ENCODE assay signal across 18 cellular contexts in genomic region chr10:739403-739802, GRCh38. TPM values are rescaled to one million over a fixed set of nuclear protein-coding genes. Genes with fewer than 3 reads are reported as not detected.
A peak's percentile ranks its signal among the peaks of the same experiment; 100 is the strongest.
DNase-seq lines count a peak whose midpoint lies in the region; ATAC-seq, FAIRE-seq and TF ChIP-seq lines count a peak whose summit lies in the region.
"Had no signal": no experiment of that assay in that cellular context is flagged by ENCODE, and none has a peak within 500 bp of the region (broad histone marks: within the 10 kb centered on the region; RNA-seq: fewer than 3 reads in every experiment).

No MANE protein-coding gene starts in this region.

- H2BK15ac ChIP-seq in H9 (ENCODE audit: low read depth, low read length) (no peak overlapping the region), mesendoderm (replicated peaks; ENCODE audit: low read depth) (no peak overlapping the region)

- peaks cover 0 to 14% of the 10 kb centered on the region in 2 experiments; a peak in 2 of 4 replicates for H3K4me1 Mint-ChIP-seq in H9
- H3K4me1 Mint-ChIP-seq: B cell had no signal

- H2AK5ac ChIP-seq in H9 (ENCODE audit: insufficient read length, low read length) (no peak overlapping the region), mesendoderm (ENCODE audit: low read length) (no peak overlapping the region)

- no peaks in the 10 kb centered on the region for H3K79me1 ChIP-seq in H9 (ENCODE audit: insufficient read depth, low read depth, low read length, poor library complexity, severe bottlenecking)
- no peaks in the 10 kb centered on the region for H3K79me1 ChIP-seq in mesendoderm (ENCODE audit: low read length)

- no TSS peak for BruUV-seq in GM12878 (replicated peaks; lab: Mats Ljungman, UMichigan)

- H3K4me1 ChIP-seq in H9 (ENCODE audit: insufficient read depth, low read length) (no peaks in the 10 kb centered on the region; the same call in 1 of the 2 replicates), GM12878 (ENCODE audit: control insufficient read depth, insufficient read depth, low read length) (no peaks in the 10 kb centered on the region), mesendoderm (ENCODE audit: control insufficient read depth, low read depth, low read length) (no peaks in the 10 kb centered on the region)
- H3K4me1 ChIP-seq: BLaER1 treated with 17β-estradiol and CSF1 and Interleukin-3, amounts not matched to agents 10 nM and 100 nM had no signal

- H3K27me3 ChIP-seq in H9 (ENCODE audit: insufficient read depth, low read length) (no peaks in the 10 kb centered on the region), GM12878 (replicated peaks in 1 of 2; ENCODE audit: control insufficient read depth in 2 of 2, insufficient read depth in 2 of 2, low read length in 1 of 2) (no peaks in the 10 kb centered on the region), mesendoderm (ENCODE audit: insufficient read depth, low read length, poor library complexity) (no peaks in the 10 kb centered on the region)

- no peaks in the 10 kb centered on the region for H3K23me2 ChIP-seq in H9 (ENCODE audit: insufficient read length, low read depth, low read length, poor library complexity, severe bottlenecking)

- H3K36me3 Mint-ChIP-seq in H9 (ENCODE audit: insufficient read depth in 1 of 3, low read depth in 3 of 3), result peaks cover 2 to 9% (median 5%) of the 10 kb centered on the region in 3 experiments; a peak in 5 of 7 replicates
- H3K36me3 Mint-ChIP-seq: CD8-positive, alpha-beta T cell had no signal

- ATAC-seq in GM12878 (no peak), HG03025 (IDR thresholded peaks at IDR 0.05; ENCODE audit: low FRiP score, unreplicated experiment) (no peak), GM18909 (IDR thresholded peaks at IDR 0.05; ENCODE audit: poor library complexity, unreplicated experiment) (no peak)
- ATAC-seq: CD8-positive, alpha-beta T cell; HCT116; K562 had no signal

- H2BK5ac ChIP-seq in H9 (ENCODE audit: insufficient read length, low read length) (no peak overlapping the region), mesendoderm (ENCODE audit: low read length) (no peak overlapping the region)

- no peak overlapping the region for H4K91ac ChIP-seq in H9 (ENCODE audit: insufficient read length, low read depth, low read length)

- SMC1A ChIA-PET in GM12878 (lab: Charles Lee; ENCODE audit: uncharacterized antibody, unreplicated experiment), result no interaction called here

- intact Hi-C loops in GM12878 (cut with micrococcal nuclease; ENCODE audit: unreplicated experiment), result no loop called here

- H3K27ac ChIP-seq in H9 (ENCODE audit: insufficient read length, low read depth, low read length), result no peak overlapping the region
- H3K27ac ChIP-seq in GM12878 (ENCODE audit: control insufficient read depth, insufficient read depth), result no peak overlapping the region
- no peak overlapping the region for H3K27ac ChIP-seq in mesendoderm (ENCODE audit: low read depth, low read length)
- H3K27ac ChIP-seq: BLaER1 treated with 17β-estradiol and CSF1 and Interleukin-3, amounts not matched to agents 10 nM and 100 nM; GM23248 had no signal

- peaks cover 4% of the 10 kb centered on the region for H3K9me3 ChIP-seq in H9 (ENCODE audit: control insufficient read depth, low read depth, low read length)
- no peaks in the 10 kb centered on the region; the same call in 2 of the 3 replicates for H3K9me3 ChIP-seq in GM12878 (replicated peaks; ENCODE audit: control insufficient read depth, insufficient read depth, low read length)

- H3K56ac ChIP-seq in H9 (ENCODE audit: insufficient read length, low read depth, low read length) (no peak overlapping the region), mesendoderm (ENCODE audit: low read length) (no peak overlapping the region)

- no peak for TF ChIP-seq RAD21 in GM12878 (IDR thresholded peaks at IDR 0.05; ENCODE audit: insufficient read depth, low read depth, low read length)

- no CpG with 5 or more reads among the region's 3 CpGs for WGBS in H9 (ENCODE audit: extremely low coverage, insufficient read length, low lambda C conversion rate)
- 9% methylated on average over 3 of the region's 3 CpGs for WGBS in GM12878 (ENCODE audit: insufficient coverage, insufficient replicate concordance, low lambda C conversion rate, missing lambda C conversion rate)
- no CpG with 5 or more reads among the region's 3 CpGs for WGBS in mesendoderm (ENCODE audit: extremely low coverage, insufficient coverage, low lambda C conversion rate)

- no peak overlapping the region for H3K27ac Mint-ChIP-seq in H9
- H3K27ac Mint-ChIP-seq: B cell; CD8-positive, alpha-beta T cell had no signal

- H4K5ac ChIP-seq in H9 (ENCODE audit: insufficient read length, low read depth, low read length) (no peak overlapping the region), mesendoderm (ENCODE audit: low read length) (no peak overlapping the region)

- TF ChIP-seq POLR2A in GM12878 (IDR thresholded peaks at IDR 0.05; ENCODE audit: low read depth, low read length), result no peak

- peak overlapping the region; percentile 36 for H3K23ac ChIP-seq in H9 (ENCODE audit: insufficient read length, low read depth, low read length)
- H3K23ac ChIP-seq in mesendoderm (ENCODE audit: low read length), result no peak overlapping the region

- H3K4ac ChIP-seq in H9 (ENCODE audit: low read depth, low read length) (no peak overlapping the region), mesendoderm (ENCODE audit: low read depth, low read length) (no peak overlapping the region)

- CTCF ChIA-PET in GM12878 (lab: Yijun Ruan, JAX), result no interaction called here

- H2AFZ ChIP-seq in H9 (ENCODE audit: low read length) (no peak overlapping the region), GM12878 (ENCODE audit: control insufficient read depth, low read depth, low read length) (no peak overlapping the region)
- H2AFZ ChIP-seq: GM23248 had no signal

- no peak overlapping the region for H3K9ac ChIP-seq in H9 (ENCODE audit: extremely low read depth, insufficient read length, low read length)
- H3K9ac ChIP-seq in GM12878 (ENCODE audit: control insufficient read depth, insufficient read depth, low read length), result no peak overlapping the region
- no peak overlapping the region for H3K9ac ChIP-seq in mesendoderm (ENCODE audit: low read length)
- H3K9ac ChIP-seq: BLaER1 treated with 17β-estradiol and CSF1 and Interleukin-3, amounts not matched to agents 10 nM and 100 nM; GM23248 had no signal

- H2BK120ac ChIP-seq in H9 (ENCODE audit: low read depth, low read length, poor library complexity, severe bottlenecking) (no peak overlapping the region), mesendoderm (ENCODE audit: low read depth, low read length) (no peak overlapping the region)

- no peak for DNase-seq in H9
- no peak for DNase-seq in GM12878 (ENCODE audit: low read depth, low spot score)
- DNase-seq in mesendoderm, result no peak
- no peak for DNase-seq in frontal cortex (ENCODE audit: low spot score in 2 of 2)
- DNase-seq: Calu3; CD8-positive, alpha-beta T cell; DMS79 treated with DMSO at 0.1 percent for 48 hours; GM23248; IMR-90 had no signal

- no peak overlapping the region for H2BK20ac ChIP-seq in H9 (ENCODE audit: low read depth, low read length, poor library complexity, severe bottlenecking)

- H3K4me2 ChIP-seq in H9 (ENCODE audit: insufficient read depth, insufficient read length, low read length) (no peak overlapping the region), GM12878 (ENCODE audit: control insufficient read depth, insufficient read depth) (no peak overlapping the region), mesendoderm (ENCODE audit: low read length) (no peak overlapping the region)
- H3K4me2 ChIP-seq: BLaER1 treated with 17β-estradiol and CSF1 and Interleukin-3, amounts not matched to agents 10 nM and 100 nM had no signal

- H3K4me3 ChIP-seq in GM12878, result no peak overlapping the region
- peak overlapping the region; percentile 11 for H3K4me3 ChIP-seq in mesendoderm (ENCODE audit: low read length)
- H3K4me3 ChIP-seq: BLaER1 treated with 17β-estradiol and CSF1 and Interleukin-3, amounts not matched to agents 10 nM and 100 nM; GM23248; K562 had no signal

- H3K79me2 ChIP-seq in H9 (ENCODE audit: insufficient read depth, low read length) (no peaks in the 10 kb centered on the region), GM12878 (ENCODE audit: control insufficient read depth, insufficient read depth, low read length) (no peaks in the 10 kb centered on the region), mesendoderm (ENCODE audit: control insufficient read depth, insufficient read depth, low read length) (no peaks in the 10 kb centered on the region)

- in situ Hi-C loops in GM12878 (cut with MboI), result no loop called here

- H3K4me3 Mint-ChIP-seq in H9, result no peak overlapping the region
- H3K4me3 Mint-ChIP-seq: B cell; CD8-positive, alpha-beta T cell had no signal

- POLR2A ChIA-PET in GM12878 (lab: Charles Lee), result no interaction called here

- H3T11ph ChIP-seq in H9 (ENCODE audit: low read length), result no peak overlapping the region

- peaks cover 21 to 28% of the 10 kb centered on the region in 2 experiments for H3K9me3 Mint-ChIP-seq in H9
- H3K9me3 Mint-ChIP-seq: CD8-positive, alpha-beta T cell had no signal

- FAIRE-seq in GM12878 (lab: Jason Lieb, UNC), result peak; percentile 52
- no peak for FAIRE-seq in frontal cortex (lab: Jason Lieb, UNC)
- FAIRE-seq: GM12892, GM18507, H54, K562 had no signal

- peaks cover 9% of the 10 kb centered on the region for H3K27me3 Mint-ChIP-seq in H9 (ENCODE audit: low read depth)

- no peaks in the 10 kb centered on the region for H3K36me3 ChIP-seq in GM12878 (ENCODE audit: control insufficient read depth in 2 of 2, insufficient read depth in 2 of 2, low read length in 1 of 2)
- no peaks in the 10 kb centered on the region for H3K36me3 ChIP-seq in mesendoderm (ENCODE audit: control insufficient read depth, insufficient read depth, low read length)
- H3K36me3 ChIP-seq: BLaER1 treated with 17β-estradiol and CSF1 and Interleukin-3, amounts not matched to agents 10 nM and 100 nM had no signal

- TF ChIP-seq CTCF in H9 (conservative IDR thresholded peaks at IDR 0.05) (no peak), GM12878 (IDR thresholded peaks at IDR 0.05 in 2 of 3, conservative IDR thresholded peaks at IDR 0.05 in 1 of 3; ENCODE audit: control insufficient read depth in 2 of 3, extremely low read depth in 1 of 3, insufficient read depth in 1 of 3, low read depth in 3 of 3, low read length in 3 of 3) (no peak)

- no peak overlapping the region for H2BK12ac ChIP-seq in H9 (ENCODE audit: insufficient read length, low read depth, low read length)

- RAD21 ChIA-PET in GM12878 (lab: Charles Lee; ENCODE audit: unreplicated experiment), result no interaction called here

- no peak overlapping the region for H3K14ac ChIP-seq in H9 (ENCODE audit: insufficient read depth, low read length)

- H4K20me1 ChIP-seq in H9 (ENCODE audit: control insufficient read depth, insufficient read depth, insufficient read length) (no peaks in the 10 kb centered on the region), GM12878 (ENCODE audit: control insufficient read depth, insufficient read depth) (no peaks in the 10 kb centered on the region)
- H4K20me1 ChIP-seq: BLaER1 treated with 17β-estradiol and CSF1 and Interleukin-3, amounts not matched to agents 10 nM and 100 nM had no signal

- no peak for TF ChIP-seq EP300 in GM12878 (IDR thresholded peaks at IDR 0.05; ENCODE audit: borderline replicate concordance in 1 of 2, control insufficient read depth in 1 of 2, low read depth in 2 of 2, low read length in 2 of 2)

- H3K18ac ChIP-seq in H9 (ENCODE audit: insufficient read length, low read depth, low read length) (no peak overlapping the region), mesendoderm (ENCODE audit: low read length) (no peak overlapping the region)

- peak overlapping the region; percentile 60 for H4K8ac ChIP-seq in H9 (replicated peaks; ENCODE audit: insufficient read length, low read depth, low read length)
- H4K8ac ChIP-seq in mesendoderm (ENCODE audit: low read depth, low read length), result no peak overlapping the region

RNA-seq across cellular contexts. Expression of gene DIP2C, which starts 49.9 kb away (rescaled TPM):
- total RNA-seq in H9 (2021) (7.6 and 7.9 TPM in 2 replicates), GM12878 (2014; rRNA removed) (0.05 and 0.06 TPM in 2 replicates), GM12878 (2014; rRNA removed; fragmentation: Illumina TruSeq; extraction: Trizol) (0.04 and 0.05 TPM in 2 replicates), GM12878 (2021) (0.10 and 0.11 TPM in 2 replicates), frontal cortex (41.6 TPM)
- 0.29 and 0.51 TPM in 2 replicates for total RNA-seq in GM12878 (2013; cell fraction: nucleolus; rRNA removed)
- polyA plus RNA-seq in GM12878 (2011; ENCODE audit: low read depth), result 0.04 TPM
- polyA plus RNA-seq in GM12878 (2011; rRNA removed) (0.03 and 0.05 TPM in 2 replicates), GM12878 (2014; fragmentation: Illumina TruSeq; extraction: Trizol) (0.09 and 0.10 TPM in 2 replicates), GM12878 (2014; fragmentation: Nextera tagmentation; extraction: Ambion mirVana) (under 1 TPM; 0.07 to 0.08 TPM), GM12878 (2014; rRNA removed) (0.04 and 0.10 TPM in 2 replicates), GM12878 (2016; fragmentation: Nextera tagmentation; extraction: Ambion mirVana) (under 1 TPM; 0.01 to 0.08 TPM)
- 0.01 and 0.03 TPM in 2 replicates for polyA plus RNA-seq in GM12878 (2011; cell fraction: cytosol; rRNA removed)
- 0.07 and 0.16 TPM in 2 replicates for polyA plus RNA-seq in GM12878 (2011; cell fraction: nucleus; rRNA removed)
- 0.07 and 0.13 TPM in 2 replicates for polyA plus RNA-seq in GM12878 (2012)
- polyA minus RNA-seq in GM12878 (2011; rRNA and poly(A)+ RNA removed), result 0.05 TPM in 1 of 2 replicates, not detected in the other
- polyA minus RNA-seq in GM12878 (2011; cell fraction: cytosol; rRNA and poly(A)+ RNA removed), result not detected in 2 replicates
- not detected in 2 replicates for polyA minus RNA-seq in GM12878 (2011; cell fraction: nucleus; rRNA and poly(A)+ RNA removed)
- 2.6 TPM for polyA plus RNA-seq in mesendoderm (2013, experiment 1 of 2)
- polyA plus RNA-seq in mesendoderm (2013, experiment 2 of 2), result 2.7 TPM
- total RNA-seq: K562 had no signal
